20 cellular contexts compared by ENCODE assay signal in genomic region chr13:105960326-105960725, GRCh38.
DNase-seq lines count a peak whose midpoint lies in the region; ATAC-seq and TF ChIP-seq lines count a peak whose summit lies in the region.
"Had no signal": no experiment of that assay in that cellular context is flagged by ENCODE, and none has a peak within 500 bp of the region (broad histone marks: within the 10 kb centered on the region; RNA-seq: fewer than 3 reads in every experiment).

No MANE protein-coding gene starts in this region.

- CTCF ChIA-PET in Calu3 (lab: Charles Lee) = no interaction called here

- no peak for ATAC-seq in right cardiac atrium

- no peaks in the 10 kb centered on the region for H3K27me3 Mint-ChIP-seq in Calu3 (ENCODE audit: unreplicated experiment)

- no peak for TF ChIP-seq CTCF in Calu3 (IDR thresholded peaks at IDR 0.05; ENCODE audit: unreplicated experiment)

- H3K9me3 Mint-ChIP-seq in Calu3 (ENCODE audit: low read depth, unreplicated experiment) = no peaks in the 10 kb centered on the region

- H3K9me3 ChIP-seq in right cardiac atrium (ENCODE audit: control insufficient read depth, low read length) = no peaks in the 10 kb centered on the region

- intact Hi-C loops in head of caudate nucleus (cut with DNase I) = no loop called here
- intact Hi-C loops in right cardiac atrium (cut with DNase I) = no loop called here
- intact Hi-C loops in Calu3 (cut with micrococcal nuclease; ENCODE audit: unreplicated experiment) = no loop called here

- peak; percentile 51 for DNase-seq in Ammon's horn (ENCODE audit: low spot score)
- peak; percentile 65 for DNase-seq in NCI-H2081 treated with DMSO at 0.1 percent for 48 hours (lab: John Stamatoyannopoulos, UW)
- peak; percentile 80 for DNase-seq in astrocyte of the hippocampus (ENCODE audit: low read depth, low spot score)
- peak in 25 of 42 donors; percentile 3 to 60 (median 19) for DNase-seq in head of caudate nucleus
- DNase-seq in DMS53 (lab: John Stamatoyannopoulos, UW) = no peak
- DNase-seq in right cardiac atrium = no peak
- DNase-seq in Calu3 = no peak
- no peak for DNase-seq in stimulated activated naive CD4-positive, alpha-beta T cell treated with Interleukin-2 at 50 U/mL for 16 hours (lab: John Stamatoyannopoulos, UW)
- DNase-seq: 8988T, ACHN, DMS153, GM23248, H7, NCI-H1092, NCI-H1436 treated with DMSO at 0.1 percent for 48 hours, NCI-H1930, NCI-H510A treated with DMSO at 0.1 percent for 48 hours, NCI-H748 treated with DMSO at 0.1 percent for 48 hours, SHP77 had no signal

- H3K27me3 ChIP-seq in right cardiac atrium (ENCODE audit: control insufficient read depth, insufficient read depth) = no peaks in the 10 kb centered on the region

- no peaks in the 10 kb centered on the region for H3K4me1 Mint-ChIP-seq in Calu3 (ENCODE audit: low read depth, unreplicated experiment)

- no peak overlapping the region for H3K4me3 ChIP-seq in right cardiac atrium (ENCODE audit: low read length)
- H3K4me3 ChIP-seq: GM23248 had no signal

- BruUV-seq in Calu3 (replicated peaks; lab: Mats Ljungman, UMichigan) = no TSS peak

- H3K27ac ChIP-seq in right cardiac atrium (ENCODE audit: low read length) = no peak overlapping the region
- H3K27ac ChIP-seq: GM23248, RWPE1 had no signal

- H3K4me1 ChIP-seq in right cardiac atrium (ENCODE audit: control insufficient read depth, insufficient read depth, low read length) = no peaks in the 10 kb centered on the region

- no peaks in the 10 kb centered on the region for H3K36me3 Mint-ChIP-seq in Calu3 (ENCODE audit: insufficient read depth, unreplicated experiment)

- no peak overlapping the region for H3K4me3 Mint-ChIP-seq in Calu3 (ENCODE audit: low read depth, unreplicated experiment)

- H3K27ac Mint-ChIP-seq in Calu3 (ENCODE audit: unreplicated experiment) = no peak overlapping the region

- WGBS in right cardiac atrium = 96% methylated on average over 7 of the region's 7 CpGs

Comparison
In these comparisons a context has a peak if more than half of its experiments do, and no peak if none do; other contexts are left out.
1. DNase-seq: peak in Ammon's horn (single experiment), NCI-H2081 treated with DMSO at 0.1 percent for 48 hours (single experiment), astrocyte of the hippocampus (single experiment) and head of caudate nucleus (25 of 42); none in DMS53 (single experiment), right cardiac atrium (0 of 3), Calu3 (single experiment) and stimulated activated naive CD4-positive, alpha-beta T cell treated with Interleukin-2 at 50 U/mL for 16 hours (single experiment).